Comparison of ENCODE assay signal across 19 cellular contexts in genomic region chr19:29086182-29086581, GRCh38.
"Had no signal": no experiment of that assay in that cellular context is flagged by ENCODE, and none has a peak within 500 bp of the region (broad histone marks: within the 10 kb centered on the region; RNA-seq: fewer than 3 reads in every experiment).

No MANE protein-coding gene starts in this region.

- H3K27ac Mint-ChIP-seq: activated CD4-positive, alpha-beta memory T cell treated with anti-CD3 and anti-CD28 coated beads, Interleukin-2, amount 10 ng/mL, durations not matched to agents 7 days and 5 days; activated naive CD4-positive, alpha-beta T cell treated with anti-CD3 and anti-CD28 coated beads, Interleukin-2, amount 50 U/mL, for 72 hours; activated T-cell treated with anti-CD3 and anti-CD28 coated beads, Interleukin-2, amount 50 U/mL, for 72 hours; memory B cell; natural killer cell treated with Interleukin-12 subunit alpha and Interleukin-12 subunit beta and Interleukin-15 and Interleukin-18, amount 100 ng/mL, for 72 hours; T-helper 17 cell had no signal

- H3K36me3 Mint-ChIP-seq: activated naive CD4-positive, alpha-beta T cell treated with anti-CD3 and anti-CD28 coated beads, Interleukin-2, amount 50 U/mL, for 72 hours; natural killer cell treated with Interleukin-12 subunit alpha and Interleukin-12 subunit beta and Interleukin-15 and Interleukin-18, amount 100 ng/mL, for 72 hours had no signal

- ATAC-seq: activated naive CD4-positive, alpha-beta T cell treated with anti-CD3 and anti-CD28 coated beads, Interleukin-2, amount 50 U/mL, for 72 hours; activated T-cell treated with anti-CD3 and anti-CD28 coated beads, Interleukin-2, amount 50 U/mL, for 72 hours; natural killer cell treated with Interleukin-12 subunit alpha and Interleukin-12 subunit beta and Interleukin-15 and Interleukin-18, amount 100 ng/mL, for 72 hours; psoas muscle; sciatic nerve; T-helper 17 cell had no signal

- H3K4me3 Mint-ChIP-seq: activated CD4-positive, alpha-beta memory T cell treated with anti-CD3 and anti-CD28 coated beads, Interleukin-2, amount 10 ng/mL, durations not matched to agents 7 days and 5 days; activated T-cell treated with anti-CD3 and anti-CD28 coated beads, Interleukin-2, amount 50 U/mL, for 72 hours; memory B cell; natural killer cell treated with Interleukin-12 subunit alpha and Interleukin-12 subunit beta and Interleukin-15 and Interleukin-18, amount 100 ng/mL, for 72 hours; T-helper 17 cell had no signal

- DNase-seq: activated CD4-positive, alpha-beta memory T cell treated with anti-CD3 and anti-CD28 coated beads, Interleukin-2, amount 10 ng/mL, durations not matched to agents 7 days and 5 days; activated CD4-positive, alpha-beta T cell treated with anti-CD3 and anti-CD28 coated beads for 4 hours; activated gamma-delta T cell; activated T-cell treated with anti-CD3 and anti-CD28 coated beads, Interleukin-2, amount 50 U/mL, for 72 hours; central memory CD4-positive, alpha-beta T cell; colonic mucosa; left ventricle myocardium inferior; occipital lobe; psoas muscle; spleen; stomach; T-helper 17 cell; testis had no signal

- H3K27me3 Mint-ChIP-seq: activated CD4-positive, alpha-beta memory T cell treated with anti-CD3 and anti-CD28 coated beads, Interleukin-2, amount 10 ng/mL, durations not matched to agents 7 days and 5 days; memory B cell had no signal

- H3K4me1 Mint-ChIP-seq: activated CD4-positive, alpha-beta memory T cell treated with anti-CD3 and anti-CD28 coated beads, Interleukin-2, amount 10 ng/mL, durations not matched to agents 7 days and 5 days; memory B cell; T-helper 17 cell had no signal

- FAIRE-seq: endometrium, keratinocyte had no signal

- H3K9me3 Mint-ChIP-seq: activated CD4-positive, alpha-beta memory T cell treated with anti-CD3 and anti-CD28 coated beads, Interleukin-2, amount 10 ng/mL, durations not matched to agents 7 days and 5 days; activated naive CD4-positive, alpha-beta T cell treated with anti-CD3 and anti-CD28 coated beads, Interleukin-2, amount 50 U/mL, for 72 hours; activated T-cell treated with anti-CD3 and anti-CD28 coated beads, Interleukin-2, amount 50 U/mL, for 72 hours; natural killer cell treated with Interleukin-12 subunit alpha and Interleukin-12 subunit beta and Interleukin-15 and Interleukin-18, amount 100 ng/mL, for 72 hours had no signal
